In the genomic region with DNA sequence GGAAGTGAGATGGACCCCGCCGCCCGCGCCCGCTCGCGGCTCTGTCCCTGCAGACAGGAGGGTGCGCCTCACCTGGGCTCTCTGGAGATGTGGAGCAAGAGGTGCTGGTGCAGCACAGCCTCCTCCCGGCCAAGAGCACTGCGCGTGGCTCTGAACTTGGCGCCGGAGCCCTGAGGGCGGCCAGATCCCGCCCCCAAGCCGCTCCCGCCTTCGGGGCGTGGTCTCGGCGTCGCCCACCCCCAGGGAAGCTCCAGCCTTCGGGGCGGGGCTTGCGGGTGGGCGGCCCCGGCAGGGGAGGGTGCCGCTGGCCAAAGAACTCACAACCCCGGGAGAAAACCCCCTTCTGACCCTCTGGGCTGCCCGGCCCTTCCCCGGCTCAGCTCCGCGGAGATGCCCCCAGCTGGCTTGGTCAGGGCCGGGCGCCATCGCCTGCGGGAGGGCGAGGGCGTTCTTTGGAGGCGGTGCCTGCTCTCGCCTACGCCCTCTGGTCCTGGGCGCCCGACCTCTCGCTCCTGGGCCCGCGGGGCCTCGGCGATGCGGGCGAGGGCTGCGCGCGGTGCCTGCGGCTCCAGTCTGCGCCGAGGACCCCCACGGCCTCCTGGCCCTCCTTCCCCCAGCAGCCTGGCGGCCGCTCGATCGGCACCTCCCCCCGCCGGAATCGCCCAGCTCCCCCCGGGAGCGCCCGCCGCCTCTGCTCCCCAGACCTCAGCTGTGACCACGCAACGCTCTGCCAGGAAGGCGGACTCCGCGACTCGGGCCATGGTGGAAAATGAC, we compare ENCODE assay signal across 1 cellular context.
TF ChIP-seq lines count a peak whose summit lies in the region.

A gene with protein sequence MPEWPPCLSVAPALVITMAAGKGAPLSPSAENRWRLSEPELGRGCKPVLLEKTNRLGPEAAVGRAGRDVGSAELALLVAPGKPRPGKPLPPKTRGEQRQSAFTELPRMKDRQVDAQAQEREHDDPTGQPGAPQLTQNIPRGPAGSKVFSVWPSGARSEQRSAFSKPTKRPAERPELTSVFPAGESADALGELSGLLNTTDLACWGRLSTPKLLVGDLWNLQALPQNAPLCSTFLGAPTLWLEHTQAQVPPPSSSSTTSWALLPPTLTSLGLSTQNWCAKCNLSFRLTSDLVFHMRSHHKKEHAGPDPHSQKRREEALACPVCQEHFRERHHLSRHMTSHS (minus strand): TSS at position 146 of the 774 bp plus-strand sequence. CDS start 15,464 bp downstream, outside the sequence.

TF ChIP-seq in SK-N-SH, 30 proteins besides CTCF, POLR2A, EP300 and RAD21:
- 0 out of 2 replicates have a peak, but pooled peaks have one; percentile 25 for TF ChIP-seq YY1 (IDR thresholded peaks at IDR 0.05; ENCODE audit: low read depth)
- no peak for TF ChIP-seq TAF1 (IDR thresholded peaks at IDR 0.05; ENCODE audit: borderline replicate concordance, low read depth, low read length)
- TF ChIP-seq RCOR1 (IDR thresholded peaks at IDR 0.05; ENCODE audit: low read length): no peak
- 0 out of 2 replicates have a peak, but pooled peaks have one; percentile 10 for TF ChIP-seq GATA2 (CRISPR knock-in tag; IDR thresholded peaks at IDR 0.05)
- TF ChIP-seq EZH2phosphoT487 (IDR thresholded peaks at IDR 0.05; ENCODE audit: borderline replicate concordance, low read depth): no peak
- no peak for TF ChIP-seq FOSL2 (IDR thresholded peaks at IDR 0.05; ENCODE audit: borderline replicate concordance, low read depth)
- TF ChIP-seq, protein P1, sequence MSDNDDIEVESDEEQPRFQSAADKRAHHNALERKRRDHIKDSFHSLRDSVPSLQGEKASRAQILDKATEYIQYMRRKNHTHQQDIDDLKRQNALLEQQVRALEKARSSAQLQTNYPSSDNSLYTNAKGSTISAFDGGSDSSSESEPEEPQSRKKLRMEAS (IDR thresholded peaks at IDR 0.05; ENCODE audit: low read depth): peak; percentile 32; the same call in 1 of the 2 replicates
- 0 out of 2 replicates have a peak, but pooled peaks have one; percentile 28 for TF ChIP-seq POLR2AphosphoS5 (IDR thresholded peaks at IDR 0.05; ENCODE audit: low read depth, low read length)
- TF ChIP-seq, protein P2, sequence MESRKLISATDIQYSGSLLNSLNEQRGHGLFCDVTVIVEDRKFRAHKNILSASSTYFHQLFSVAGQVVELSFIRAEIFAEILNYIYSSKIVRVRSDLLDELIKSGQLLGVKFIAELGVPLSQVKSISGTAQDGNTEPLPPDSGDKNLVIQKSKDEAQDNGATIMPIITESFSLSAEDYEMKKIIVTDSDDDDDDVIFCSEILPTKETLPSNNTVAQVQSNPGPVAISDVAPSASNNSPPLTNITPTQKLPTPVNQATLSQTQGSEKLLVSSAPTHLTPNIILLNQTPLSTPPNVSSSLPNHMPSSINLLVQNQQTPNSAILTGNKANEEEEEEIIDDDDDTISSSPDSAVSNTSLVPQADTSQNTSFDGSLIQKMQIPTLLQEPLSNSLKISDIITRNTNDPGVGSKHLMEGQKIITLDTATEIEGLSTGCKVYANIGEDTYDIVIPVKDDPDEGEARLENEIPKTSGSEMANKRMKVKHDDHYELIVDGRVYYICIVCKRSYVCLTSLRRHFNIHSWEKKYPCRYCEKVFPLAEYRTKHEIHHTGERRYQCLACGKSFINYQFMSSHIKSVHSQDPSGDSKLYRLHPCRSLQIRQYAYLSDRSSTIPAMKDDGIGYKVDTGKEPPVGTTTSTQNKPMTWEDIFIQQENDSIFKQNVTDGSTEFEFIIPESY (IDR thresholded peaks at IDR 0.05; ENCODE audit: borderline replicate concordance, low read depth): no peak
- peak; percentile 82; the same call in 1 of the 2 replicates for TF ChIP-seq SIN3A (IDR thresholded peaks at IDR 0.05; ENCODE audit: borderline replicate concordance, low read depth, low read length)
- no peak for TF ChIP-seq FOXJ3 (CRISPR knock-in tag; IDR thresholded peaks at IDR 0.05)
- TF ChIP-seq, protein P3, sequence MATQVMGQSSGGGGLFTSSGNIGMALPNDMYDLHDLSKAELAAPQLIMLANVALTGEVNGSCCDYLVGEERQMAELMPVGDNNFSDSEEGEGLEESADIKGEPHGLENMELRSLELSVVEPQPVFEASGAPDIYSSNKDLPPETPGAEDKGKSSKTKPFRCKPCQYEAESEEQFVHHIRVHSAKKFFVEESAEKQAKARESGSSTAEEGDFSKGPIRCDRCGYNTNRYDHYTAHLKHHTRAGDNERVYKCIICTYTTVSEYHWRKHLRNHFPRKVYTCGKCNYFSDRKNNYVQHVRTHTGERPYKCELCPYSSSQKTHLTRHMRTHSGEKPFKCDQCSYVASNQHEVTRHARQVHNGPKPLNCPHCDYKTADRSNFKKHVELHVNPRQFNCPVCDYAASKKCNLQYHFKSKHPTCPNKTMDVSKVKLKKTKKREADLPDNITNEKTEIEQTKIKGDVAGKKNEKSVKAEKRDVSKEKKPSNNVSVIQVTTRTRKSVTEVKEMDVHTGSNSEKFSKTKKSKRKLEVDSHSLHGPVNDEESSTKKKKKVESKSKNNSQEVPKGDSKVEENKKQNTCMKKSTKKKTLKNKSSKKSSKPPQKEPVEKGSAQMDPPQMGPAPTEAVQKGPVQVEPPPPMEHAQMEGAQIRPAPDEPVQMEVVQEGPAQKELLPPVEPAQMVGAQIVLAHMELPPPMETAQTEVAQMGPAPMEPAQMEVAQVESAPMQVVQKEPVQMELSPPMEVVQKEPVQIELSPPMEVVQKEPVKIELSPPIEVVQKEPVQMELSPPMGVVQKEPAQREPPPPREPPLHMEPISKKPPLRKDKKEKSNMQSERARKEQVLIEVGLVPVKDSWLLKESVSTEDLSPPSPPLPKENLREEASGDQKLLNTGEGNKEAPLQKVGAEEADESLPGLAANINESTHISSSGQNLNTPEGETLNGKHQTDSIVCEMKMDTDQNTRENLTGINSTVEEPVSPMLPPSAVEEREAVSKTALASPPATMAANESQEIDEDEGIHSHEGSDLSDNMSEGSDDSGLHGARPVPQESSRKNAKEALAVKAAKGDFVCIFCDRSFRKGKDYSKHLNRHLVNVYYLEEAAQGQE (IDR thresholded peaks at IDR 0.05; ENCODE audit: low read depth, low read length): no peak
- TF ChIP-seq, protein P4, sequence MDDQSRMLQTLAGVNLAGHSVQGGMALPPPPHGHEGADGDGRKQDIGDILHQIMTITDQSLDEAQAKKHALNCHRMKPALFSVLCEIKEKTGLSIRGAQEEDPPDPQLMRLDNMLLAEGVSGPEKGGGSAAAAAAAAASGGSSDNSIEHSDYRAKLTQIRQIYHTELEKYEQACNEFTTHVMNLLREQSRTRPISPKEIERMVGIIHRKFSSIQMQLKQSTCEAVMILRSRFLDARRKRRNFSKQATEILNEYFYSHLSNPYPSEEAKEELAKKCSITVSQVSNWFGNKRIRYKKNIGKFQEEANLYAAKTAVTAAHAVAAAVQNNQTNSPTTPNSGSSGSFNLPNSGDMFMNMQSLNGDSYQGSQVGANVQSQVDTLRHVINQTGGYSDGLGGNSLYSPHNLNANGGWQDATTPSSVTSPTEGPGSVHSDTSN (IDR thresholded peaks at IDR 0.05): no peak
- peak; percentile 66 for TF ChIP-seq MXI1 (IDR thresholded peaks at IDR 0.05; ENCODE audit: low read depth, low read length)
